In genomic region chr12:10226086-10226485, GRCh38 we compare ENCODE assay signal across 15 cellular contexts. TPM values are rescaled to one million over a fixed set of nuclear protein-coding genes. Genes with fewer than 3 reads are reported as not detected.
"Had no signal": no experiment of that assay in that cellular context is flagged by ENCODE, and none has a peak within 500 bp of the region (broad histone marks: within the 10 kb centered on the region; RNA-seq: fewer than 3 reads in every experiment).

No MANE protein-coding gene starts in this region.

- DNase-seq: activated CD4-positive, alpha-beta T cell treated with anti-CD3 and anti-CD28 coated beads, Interleukin-2, amount 50 U/mL, for 1 hour; activated CD4-positive, CD25-positive, alpha-beta regulatory T cell treated with anti-CD3 and anti-CD28 coated beads, Interleukin-2, amount 50 U/mL, for 72 hours; activated CD8-positive, alpha-beta memory T cell treated with anti-CD3 and anti-CD28 coated beads, Interleukin-2, amount 50 U/mL, for 4 hours; activated naive CD4-positive, alpha-beta T cell treated with anti-CD3 and anti-CD28 coated beads for 36 hours; activated T-cell treated with anti-CD3 and anti-CD28 coated beads, Interleukin-2, amount 50 U/mL, for 4 hours; aorta; brain microvascular endothelial cell; erythroblast; mesendoderm; naive thymus-derived CD4-positive, alpha-beta T cell; stimulated activated CD8-positive, alpha-beta memory T cell treated with anti-CD3 and anti-CD28 coated beads, Interleukin-4, amount 100 ng/mL, for 48 hours; stimulated activated naive CD4-positive, alpha-beta T cell had no signal

- H3K27ac ChIP-seq: brain microvascular endothelial cell, coronary artery, pancreas had no signal

- H3K27me3 ChIP-seq: brain microvascular endothelial cell, pancreas had no signal

- FAIRE-seq: pancreas had no signal

- H3K4me1 ChIP-seq: pancreas had no signal

- H3K9me3 ChIP-seq: pancreas had no signal

- H3K4me3 ChIP-seq: coronary artery, pancreas had no signal

- ATAC-seq: activated T-cell treated with anti-CD3 and anti-CD28 coated beads, Interleukin-2, amount 50 U/mL, for 4 hours; naive thymus-derived CD4-positive, alpha-beta T cell; pancreas had no signal

RNA-seq across cellular contexts. Expression of gene TMEM52B, which starts 47.3 kb away (rescaled TPM):
- total RNA-seq: activated naive CD4-positive, alpha-beta T cell treated with anti-CD3 and anti-CD28 coated beads for 36 hours; activated T-cell treated with anti-CD3 and anti-CD28 coated beads, Interleukin-2, amount 50 U/mL, for 4 hours; lower leg skin had no signal
- polyA plus RNA-seq: naive thymus-derived CD4-positive, alpha-beta T cell had no signal

RNA-seq across cellular contexts. Expression of gene OLR1, which starts 54.2 kb away (rescaled TPM):
- total RNA-seq: activated naive CD4-positive, alpha-beta T cell treated with anti-CD3 and anti-CD28 coated beads for 36 hours; activated T-cell treated with anti-CD3 and anti-CD28 coated beads, Interleukin-2, amount 50 U/mL, for 4 hours; lower leg skin had no signal
- polyA plus RNA-seq: naive thymus-derived CD4-positive, alpha-beta T cell had no signal
